ENCODE assay signal across 10 cellular contexts in genomic region chr19:3133793-3134116, GRCh38. TPM values are rescaled to one million over a fixed set of nuclear protein-coding genes. Genes with fewer than 3 reads are reported as not detected.
DNase-seq lines count a peak whose midpoint lies in the region; ATAC-seq and TF ChIP-seq lines count a peak whose summit lies in the region.
"Had no signal": no experiment of that assay in that cellular context is flagged by ENCODE, and none has a peak within 500 bp of the region (broad histone marks: within the 10 kb centered on the region; RNA-seq: fewer than 3 reads in every experiment).

No MANE protein-coding gene starts in this region.

- H3K36me3 ChIP-seq in OCI-LY3 (replicated peaks; ENCODE audit: low read depth, low read length) (no peaks in the 10 kb centered on the region), endodermal cell (ENCODE audit: control insufficient read depth, insufficient read depth, low read length) (no peaks in the 10 kb centered on the region), stomach (no peaks in the 10 kb centered on the region), body of pancreas (replicated peaks in 1 of 2; ENCODE audit: insufficient read depth in 1 of 2, low read depth in 2 of 2) (no peaks in the 10 kb centered on the region)
- H3K36me3 ChIP-seq: cardiac muscle cell had no signal

- H3K9me3 Mint-ChIP-seq in activated naive CD4-positive, alpha-beta T cell treated with anti-CD3 and anti-CD28 coated beads for 36 hours = no peaks in the 10 kb centered on the region
- H3K9me3 Mint-ChIP-seq in endodermal cell = no peaks in the 10 kb centered on the region

- H3K27ac Mint-ChIP-seq in activated naive CD4-positive, alpha-beta T cell treated with anti-CD3 and anti-CD28 coated beads for 36 hours = peak overlapping the region; percentile 88
- no peak overlapping the region for H3K27ac Mint-ChIP-seq in endodermal cell

- intact Hi-C loops in activated naive CD4-positive, alpha-beta T cell treated with anti-CD3 and anti-CD28 coated beads for 36 hours (cut with micrococcal nuclease) = loop anchor here (1.0 to 2.0 kb wide), 5 partner anchors 9 to 1049 kb away; partner anchors contain the start of genes ANKRD24, S1PR4, SIRT6 and TLE6
- intact Hi-C loops in stomach (cut with DNase I; ENCODE audit: low total_unique reads) (no loop called here), body of pancreas (cut with DNase I) (no loop called here)

- H4K20me1 ChIP-seq in OCI-LY3 (ENCODE audit: insufficient read depth, low read length) = no peaks in the 10 kb centered on the region

- no peak for TF ChIP-seq EP300 in stomach (IDR thresholded peaks at IDR 0.05)

- peak overlapping the region; percentile 91 for H3K27ac ChIP-seq in OCI-LY3 (ENCODE audit: low read length)
- H3K27ac ChIP-seq in endodermal cell (ENCODE audit: low read depth, low read length) = no peak overlapping the region
- H3K27ac ChIP-seq in stomach = peak overlapping the region in 3 of 5 donors; percentile 66 to 80 (median 77)
- H3K27ac ChIP-seq in body of pancreas = peak overlapping the region in 2 of 4 donors; percentile 50 to 58
- H3K27ac ChIP-seq: cardiac muscle cell, PC-9 had no signal

- 87 to 90% methylated on average over 4 of the region's 4 CpGs for WGBS in endodermal cell (ENCODE audit: insufficient coverage in 1 of 2, insufficient read length in 1 of 2), 2 experiments
- WGBS in stomach, 5 donors = 56 to 72% (median 64%) methylated on average over 4 of the region's 4 CpGs
- WGBS in body of pancreas, 2 donors = 48 to 56% methylated on average over 4 of the region's 4 CpGs

- peaks cover 10% of the 10 kb centered on the region; the same call in 1 of the 2 replicates for H3K79me2 ChIP-seq in OCI-LY3 (ENCODE audit: low read length)

- peak overlapping the region; percentile 10 for H3K4me3 Mint-ChIP-seq in activated naive CD4-positive, alpha-beta T cell treated with anti-CD3 and anti-CD28 coated beads for 36 hours
- no peak overlapping the region for H3K4me3 Mint-ChIP-seq in endodermal cell

- no peaks in the 10 kb centered on the region for H3K27me3 ChIP-seq in OCI-LY3 (ENCODE audit: low read depth, low read length)
- no peaks in the 10 kb centered on the region for H3K27me3 ChIP-seq in endodermal cell (ENCODE audit: control insufficient read depth, insufficient read depth, low read length, poor library complexity, severe bottlenecking)
- peaks cover 0 to 18% (median 0%) of the 10 kb centered on the region in 3 donors for H3K27me3 ChIP-seq in stomach
- no peaks in the 10 kb centered on the region for H3K27me3 ChIP-seq in body of pancreas
- H3K27me3 ChIP-seq: cardiac muscle cell had no signal

- peaks cover 2% of the 10 kb centered on the region for H3K36me3 Mint-ChIP-seq in activated naive CD4-positive, alpha-beta T cell treated with anti-CD3 and anti-CD28 coated beads for 36 hours (ENCODE audit: low read depth)
- H3K36me3 Mint-ChIP-seq in endodermal cell (ENCODE audit: low read depth) = no peaks in the 10 kb centered on the region

- TF ChIP-seq CTCF in OCI-LY3 (IDR thresholded peaks at IDR 0.05; ENCODE audit: low read depth, low read length) = no peak
- TF ChIP-seq CTCF in endodermal cell (conservative IDR thresholded peaks at IDR 0.05) = no peak
- no peak for TF ChIP-seq CTCF in stomach (IDR thresholded peaks at IDR 0.05)
- TF ChIP-seq CTCF in body of pancreas (IDR thresholded peaks at IDR 0.05) = no peak

- H3K4me1 ChIP-seq in OCI-LY3 (ENCODE audit: low read length) (peaks cover 45% of the 10 kb centered on the region), endodermal cell (ENCODE audit: control insufficient read depth, insufficient read depth, low read length) (no peaks in the 10 kb centered on the region), stomach (peaks cover 0 to 17% (median 13%) of the 10 kb centered on the region in 4 donors), body of pancreas (no peaks in the 10 kb centered on the region)

- TF ChIP-seq POLR2A in stomach (IDR thresholded peaks at IDR 0.05) (no peak), body of pancreas (IDR thresholded peaks at IDR 0.05) (no peak)

- H3K4me1 Mint-ChIP-seq in activated naive CD4-positive, alpha-beta T cell treated with anti-CD3 and anti-CD28 coated beads for 36 hours (ENCODE audit: low read depth) = peaks cover 30% of the 10 kb centered on the region
- H3K4me1 Mint-ChIP-seq in endodermal cell = peaks cover 3% of the 10 kb centered on the region

- H3K9me3 ChIP-seq in OCI-LY3 (ENCODE audit: insufficient read depth, low read length) = no peaks in the 10 kb centered on the region
- no peaks in the 10 kb centered on the region for H3K9me3 ChIP-seq in endodermal cell (ENCODE audit: control insufficient read depth, low read length)
- H3K9me3 ChIP-seq in stomach = no peaks in the 10 kb centered on the region
- no peaks in the 10 kb centered on the region for H3K9me3 ChIP-seq in body of pancreas

- peaks cover 7% of the 10 kb centered on the region for H3K27me3 Mint-ChIP-seq in activated naive CD4-positive, alpha-beta T cell treated with anti-CD3 and anti-CD28 coated beads for 36 hours (ENCODE audit: low read depth)
- H3K27me3 Mint-ChIP-seq in endodermal cell (ENCODE audit: insufficient read depth) = no peaks in the 10 kb centered on the region

- DNase-seq in activated naive CD4-positive, alpha-beta T cell treated with anti-CD3 and anti-CD28 coated beads for 36 hours = no peak
- no peak for DNase-seq in activated naive CD4-positive, alpha-beta T cell treated with anti-CD3 and anti-CD28 coated beads, Interleukin-2, amount 50 U/mL, for 16 hours
- DNase-seq in endodermal cell (peak; percentile 39), stomach (no peak), body of pancreas (no peak)
- DNase-seq in stimulated activated CD4-positive, alpha-beta T cell treated with anti-CD3 and anti-CD28 coated beads, Interleukin-4, amount 100 ng/mL, for 4 hours = no peak
- DNase-seq: PC-9 had no signal

- peak overlapping the region; percentile 61 for H3K4me3 ChIP-seq in OCI-LY3 (ENCODE audit: low read length)
- H3K4me3 ChIP-seq in endodermal cell (ENCODE audit: low read length) = no peak overlapping the region
- H3K4me3 ChIP-seq in stomach = no peak overlapping the region
- H3K4me3 ChIP-seq in body of pancreas = no peak overlapping the region
- H3K4me3 ChIP-seq: cardiac muscle cell, PC-9 had no signal

- CTCF ChIA-PET in activated naive CD4-positive, alpha-beta T cell treated with anti-CD3 and anti-CD28 coated beads for 36 hours (lab: Charles Lee) = interaction anchor here (1.2 kb wide), 1 partner anchor 12 kb away, joined by 3 read pairs; no protein-coding TSS in a partner anchor

- H3K9ac ChIP-seq in OCI-LY3 (ENCODE audit: low read length) (peak overlapping the region; percentile 62), endodermal cell (ENCODE audit: extremely low read depth, low read length, poor library complexity, severe bottlenecking) (no peak overlapping the region)

- no peak for ATAC-seq in HG02852 (IDR thresholded peaks at IDR 0.05; ENCODE audit: unreplicated experiment)
- no peak for ATAC-seq in body of pancreas

- H2AFZ ChIP-seq in OCI-LY3 (ENCODE audit: low read depth, low read length) = peak overlapping the region; percentile 35; the same call in 1 of the 2 replicates
- H2AFZ ChIP-seq: PC-9 had no signal

- H3K4me2 ChIP-seq in OCI-LY3 (ENCODE audit: low read length) = peak overlapping the region; percentile 77
- H3K4me2 ChIP-seq: PC-9 had no signal

RNA-seq across cellular contexts. Expression of gene GNA15, which starts 2.1 kb away (rescaled TPM):
- 10 to 100 TPM; 26.6 to 28.4 TPM for total RNA-seq in activated naive CD4-positive, alpha-beta T cell treated with anti-CD3 and anti-CD28 coated beads for 36 hours
- not detected for total RNA-seq in endodermal cell
- not detected for polyA plus RNA-seq in endodermal cell (2013, experiment 1 of 2)
- not detected for polyA plus RNA-seq in endodermal cell (2013, experiment 2 of 2)
- 1 to 10 TPM in 2 of 5 donors, under 1 TPM in 1, not detected in 2; 0.45 to 4.8 (median 4.5) TPM for total RNA-seq in stomach
- 10 to 100 TPM in 1 of 3 donors, 1 to 10 TPM in 2; 4.9 to 15.1 (median 7.8) TPM for polyA plus RNA-seq in stomach
- 1 to 10 TPM; 1.6 to 2.6 TPM for total RNA-seq in body of pancreas
- polyA plus RNA-seq: cardiac muscle cell had no signal

RNA-seq across cellular contexts. Expression of gene GNA11, which starts 39.6 kb away (rescaled TPM):
- 10 to 100 TPM; 10.9 to 11.2 TPM for total RNA-seq in activated naive CD4-positive, alpha-beta T cell treated with anti-CD3 and anti-CD28 coated beads for 36 hours
- total RNA-seq in endodermal cell (10 to 100 TPM; 26.5 to 29.0 TPM), stomach (100 to 1,000 TPM in 1 of 5 donors, 10 to 100 TPM in 4; 40.6 to 204 (median 63.4) TPM), body of pancreas (10 to 100 TPM; 27.2 to 37.2 TPM)
- 21.8 TPM for polyA plus RNA-seq in endodermal cell (2013, experiment 1 of 2)
- polyA plus RNA-seq in endodermal cell (2013, experiment 2 of 2) = 17.4 TPM
- 10 to 100 TPM; 18.9 to 31.3 (median 25.5) TPM for polyA plus RNA-seq in stomach

RNA-seq across cellular contexts. Expression of gene S1PR4, which starts 44.8 kb away (rescaled TPM):
- total RNA-seq in activated naive CD4-positive, alpha-beta T cell treated with anti-CD3 and anti-CD28 coated beads for 36 hours = 10 to 100 TPM; 22.4 to 24.1 TPM
- total RNA-seq in endodermal cell = not detected
- polyA plus RNA-seq in endodermal cell (2013, experiment 1 of 2) = not detected
- polyA plus RNA-seq in endodermal cell (2013, experiment 2 of 2) = not detected
- total RNA-seq in stomach = 10 to 100 TPM in 2 of 5 donors, 1 to 10 TPM in 1, not detected in 2; 4.6 to 22.2 (median 11.6) TPM
- polyA plus RNA-seq in stomach = 1 to 10 TPM; 1.3 to 2.3 (median 2.2) TPM
- 1 to 10 TPM; 1.8 to 3.3 TPM for total RNA-seq in body of pancreas
- total RNA-seq: cardiac muscle cell had no signal
- polyA plus RNA-seq: cardiac muscle cell had no signal

RNA-seq across cellular contexts. Expression of gene NCLN, which starts 52.0 kb away (rescaled TPM):
- total RNA-seq in activated naive CD4-positive, alpha-beta T cell treated with anti-CD3 and anti-CD28 coated beads for 36 hours = 10 to 100 TPM; 38.4 to 42.9 TPM
- total RNA-seq in endodermal cell = 10 to 100 TPM; 80.6 to 91.2 TPM
- 44.2 TPM for polyA plus RNA-seq in endodermal cell (2013, experiment 1 of 2)
- 49.4 TPM for polyA plus RNA-seq in endodermal cell (2013, experiment 2 of 2)
- total RNA-seq in stomach = 100 to 1,000 TPM in 2 of 5 donors, 10 to 100 TPM in 3; 16.7 to 381 (median 93.6) TPM
- polyA plus RNA-seq in stomach = 10 to 100 TPM; 42.3 to 45.8 (median 44.6) TPM
- 10 to 100 TPM; 30.6 to 56.0 TPM for total RNA-seq in body of pancreas

Comparison
In these comparisons a context has a peak if more than half of its experiments do, and no peak if none do; other contexts are left out.
1. RNA of gene GNA15, which starts 2.1 kb away (total RNA-seq): 26.6 to 28.4 TPM in activated naive CD4-positive, alpha-beta T cell treated with anti-CD3 and anti-CD28 coated beads for 36 hours; 1.6 to 2.6 TPM in body of pancreas, 0.45 to 4.8 TPM in stomach and not detected in endodermal cell; every median in the first group is over 4 times any median in the second.